ENCODE assay signal across 13 cellular contexts in the genomic region with DNA sequence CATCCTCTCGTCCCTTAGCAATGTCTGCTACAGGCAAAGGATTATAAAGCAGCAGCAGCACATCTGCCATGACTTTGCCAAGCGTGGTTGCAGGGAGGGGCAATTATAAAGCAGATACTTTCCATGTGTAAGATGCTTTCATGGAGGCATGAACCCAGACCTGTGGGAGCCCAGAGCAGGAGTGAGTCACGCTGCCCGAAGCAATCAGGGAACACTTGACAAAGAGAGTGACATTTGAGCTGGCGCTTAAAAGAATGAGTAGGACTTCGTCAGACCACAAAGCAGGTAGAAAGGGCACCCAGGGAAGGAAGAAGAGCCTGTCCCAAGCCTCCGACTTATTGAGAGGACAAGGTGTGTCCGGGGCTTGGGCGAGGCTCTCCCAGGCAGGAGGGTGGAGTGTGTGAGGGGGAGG.
DNase-seq lines count a peak whose midpoint lies in the region; ATAC-seq and TF ChIP-seq lines count a peak whose summit lies in the region.
"Had no signal": no experiment of that assay in that cellular context is flagged by ENCODE, and none has a peak within 500 bp of the region (broad histone marks: within the 10 kb centered on the region; RNA-seq: fewer than 3 reads in every experiment).

No MANE protein-coding gene starts in this region.

- H3K9me3 ChIP-seq in HAP-1: no peaks in the 10 kb centered on the region
- H3K9me3 ChIP-seq: transverse colon had no signal

- H3K36me3 Mint-ChIP-seq in progenitor cell of endocrine pancreas (ENCODE audit: insufficient read depth): peaks cover 2% of the 10 kb centered on the region

- H3K27ac Mint-ChIP-seq in progenitor cell of endocrine pancreas: no peak overlapping the region

- in situ Hi-C loops in HAP-1 (cut with MboI; ENCODE audit: low sequenced_read_pairs): no loop called here

- no peaks in the 10 kb centered on the region for H3K27me3 ChIP-seq in HAP-1 (ENCODE audit: low read depth)
- H3K27me3 ChIP-seq: transverse colon had no signal

- H3K4me1 Mint-ChIP-seq in progenitor cell of endocrine pancreas (ENCODE audit: low read depth): no peaks in the 10 kb centered on the region

- H3K4me3 ChIP-seq in HAP-1: no peak overlapping the region
- H3K4me3 ChIP-seq: transverse colon had no signal

- no peak overlapping the region for H3K4me3 Mint-ChIP-seq in progenitor cell of endocrine pancreas (ENCODE audit: low read depth)

- TF ChIP-seq CTCF in progenitor cell of endocrine pancreas (IDR thresholded peaks at IDR 0.05; ENCODE audit: unreplicated experiment): no peak

- H3K36me3 ChIP-seq in HAP-1 (replicated peaks): no peaks in the 10 kb centered on the region

- ATAC-seq in HG02970 (IDR thresholded peaks at IDR 0.05; ENCODE audit: low FRiP score, unreplicated experiment) (no peak), HG02973 (IDR thresholded peaks at IDR 0.05; ENCODE audit: unreplicated experiment) (no peak)

- no peaks in the 10 kb centered on the region for H3K27me3 Mint-ChIP-seq in progenitor cell of endocrine pancreas

- DNase-seq in COLO829 (ENCODE audit: low spot score) (peak; percentile 80), HAP-1 (ENCODE audit: low spot score in 2 of 2) (peak; percentile 21 to 51), RPMI7951 (ENCODE audit: low read depth) (peak; percentile 91), glomerular visceral epithelial cell (ENCODE audit: extremely low spot score) (peak; percentile 15), progenitor cell of endocrine pancreas (ENCODE audit: low spot score, unreplicated experiment) (no peak)
- DNase-seq in NK-92 treated with Interleukin-12 subunit alpha and Interleukin-12 subunit beta, amount 100 ng/mL, for 24 hours (lab: John Stamatoyannopoulos, UW): no peak
- DNase-seq: activated CD4-positive, alpha-beta T cell treated with anti-CD3 and anti-CD28 coated beads, Interleukin-2, amount 50 U/mL, for 1 hour; DMS 273 treated with DMSO at 0.1 percent for 48 hours; kidney; SIG-M5; transverse colon had no signal

- no peaks in the 10 kb centered on the region for H3K9me3 Mint-ChIP-seq in progenitor cell of endocrine pancreas (ENCODE audit: low read depth)

- H3K4me1 ChIP-seq in HAP-1: peaks cover 25% of the 10 kb centered on the region
- H3K4me1 ChIP-seq: transverse colon had no signal

Comparison
In these comparisons a context has a peak if more than half of its experiments do, and no peak if none do; other contexts are left out.
1. DNase-seq: peak in COLO829 (single experiment), HAP-1 (2 of 2), RPMI7951 (single experiment) and glomerular visceral epithelial cell (single experiment); none in progenitor cell of endocrine pancreas (single experiment) and NK-92 treated with Interleukin-12 subunit alpha and Interleukin-12 subunit beta, amount 100 ng/mL, for 24 hours (single experiment).